In genomic region chr4:140296871-140297570, GRCh38 we compare ENCODE assay signal across 10 cellular contexts.
DNase-seq lines count a peak whose midpoint lies in the region; ATAC-seq, FAIRE-seq and TF ChIP-seq lines count a peak whose summit lies in the region.
"Had no signal": no experiment of that assay in that cellular context is flagged by ENCODE, and none has a peak within 500 bp of the region (broad histone marks: within the 10 kb centered on the region; RNA-seq: fewer than 3 reads in every experiment).

No MANE protein-coding gene starts in this region.

- H3K9me3 ChIP-seq in transverse colon, result no peaks in the 10 kb centered on the region
- no peaks in the 10 kb centered on the region for H3K9me3 ChIP-seq in small intestine (ENCODE audit: control insufficient read depth, low read depth)

- intact Hi-C loops in transverse colon (cut with DNase I; ENCODE audit: low total_unique reads), result no loop called here

- H3K27ac ChIP-seq in transverse colon (peak overlapping the region in 3 of 4 donors; percentile 13 to 46 (median 27)), small intestine (ENCODE audit: low read depth in 1 of 2, low read length in 1 of 2) (peak overlapping the region in 1 of 2 donors; percentile 28)

- peaks cover 2% of the 10 kb centered on the region for H3K9me3 Mint-ChIP-seq in glutamatergic neuron (ENCODE audit: unreplicated experiment)
- no peaks in the 10 kb centered on the region for H3K9me3 Mint-ChIP-seq in effector memory CD8-positive, alpha-beta T cell
- H3K9me3 Mint-ChIP-seq: activated T-cell treated with anti-CD3 and anti-CD28 coated beads, Interleukin-2, amount 50 U/mL, for 4 hours had no signal

- H3K27me3 ChIP-seq in transverse colon, result no peaks in the 10 kb centered on the region
- H3K27me3 ChIP-seq in small intestine (ENCODE audit: control insufficient read depth in 2 of 2, insufficient read depth in 2 of 2, low read length in 2 of 2), result no peaks in the 10 kb centered on the region

- no peak for TF ChIP-seq POLR2A in transverse colon (IDR thresholded peaks at IDR 0.05)

- H3K36me3 ChIP-seq in transverse colon, result no peaks in the 10 kb centered on the region
- no peaks in the 10 kb centered on the region for H3K36me3 ChIP-seq in small intestine (ENCODE audit: control insufficient read depth in 2 of 2, insufficient read depth in 2 of 2, low read length in 2 of 2)

- WGBS in transverse colon (ENCODE audit: low coverage in 1 of 2), 2 donors, result 54 to 57% methylated on average over 4 to 10 of the region's 10 CpGs
- WGBS in small intestine, 3 donors, result 14 to 52% (median 33%) methylated on average over 10 of the region's 10 CpGs

- no peak for TF ChIP-seq CTCF in glutamatergic neuron (IDR thresholded peaks at IDR 0.05; ENCODE audit: partially characterized antibody, unreplicated experiment)
- TF ChIP-seq CTCF in transverse colon (IDR thresholded peaks at IDR 0.05), result no peak

- peaks cover 35% of the 10 kb centered on the region for H3K4me1 Mint-ChIP-seq in glutamatergic neuron (ENCODE audit: low read depth, unreplicated experiment)
- H3K4me1 Mint-ChIP-seq in effector memory CD8-positive, alpha-beta T cell (ENCODE audit: low read depth in 2 of 2), result no peaks in the 10 kb centered on the region

- H3K4me3 ChIP-seq in transverse colon (no peak overlapping the region), small intestine (ENCODE audit: low read depth in 1 of 2, low read length in 2 of 2) (no peak overlapping the region)

- H3K27ac Mint-ChIP-seq in glutamatergic neuron (ENCODE audit: unreplicated experiment), result peak overlapping the region; percentile 94
- no peak overlapping the region for H3K27ac Mint-ChIP-seq in effector memory CD8-positive, alpha-beta T cell

- ATAC-seq in effector memory CD8-positive, alpha-beta T cell (replicated peaks), result no peak

- DNase-seq in NCI-H2171 treated with DMSO at 0.1 percent for 48 hours (lab: John Stamatoyannopoulos, UW) (peak; percentile 28), NCI-H2171 (lab: John Stamatoyannopoulos, UW) (no peak), RKO (ENCODE audit: low spot score) (peak; percentile 28), glutamatergic neuron (peak; percentile 28), transverse colon (no peak), ureter (ENCODE audit: low spot score) (no peak), small intestine (no peak)
- no peak for DNase-seq in effector memory CD8-positive, alpha-beta T cell
- DNase-seq: activated T-cell treated with anti-CD3 and anti-CD28 coated beads, Interleukin-2, amount 50 U/mL, for 4 hours had no signal

- H3K4me1 ChIP-seq in transverse colon, result peaks cover 0 to 14% (median 3%) of the 10 kb centered on the region in 4 donors
- H3K4me1 ChIP-seq in small intestine (ENCODE audit: control insufficient read depth in 2 of 2, insufficient read depth in 1 of 2, low read depth in 1 of 2, low read length in 1 of 2), result no peaks in the 10 kb centered on the region

- peak overlapping the region; percentile 68 for H3K4me3 Mint-ChIP-seq in glutamatergic neuron (ENCODE audit: unreplicated experiment)
- no peak overlapping the region for H3K4me3 Mint-ChIP-seq in effector memory CD8-positive, alpha-beta T cell
- H3K4me3 Mint-ChIP-seq: activated T-cell treated with anti-CD3 and anti-CD28 coated beads, Interleukin-2, amount 50 U/mL, for 4 hours had no signal

- peaks cover 1% of the 10 kb centered on the region for H3K27me3 Mint-ChIP-seq in glutamatergic neuron (ENCODE audit: unreplicated experiment)
- H3K27me3 Mint-ChIP-seq in effector memory CD8-positive, alpha-beta T cell, result peaks cover 32 to 45% of the 10 kb centered on the region in 2 donors

- no peak for FAIRE-seq in small intestine (lab: Jason Lieb, UNC)
- FAIRE-seq: endometrium had no signal

- no peak for TF ChIP-seq EP300 in transverse colon (IDR thresholded peaks at IDR 0.05; ENCODE audit: low read depth)

- no peaks in the 10 kb centered on the region for H3K36me3 Mint-ChIP-seq in glutamatergic neuron (ENCODE audit: unreplicated experiment)
- H3K36me3 Mint-ChIP-seq in effector memory CD8-positive, alpha-beta T cell (ENCODE audit: insufficient read depth), result peaks cover 3% of the 10 kb centered on the region

- in situ Hi-C loops in transverse colon (cut with MboI; ENCODE audit: low pct_ligation_motif_present in 1 of 4, low pct_unique_long_range_greater_than_20kb in 1 of 4, low sequenced_read_pairs in 3 of 4), result no loop called here

Comparison
In these comparisons a context has a peak if more than half of its experiments do, and no peak if none do; other contexts are left out.
1. DNase-seq: peak in NCI-H2171 treated with DMSO at 0.1 percent for 48 hours (single experiment), RKO (single experiment) and glutamatergic neuron (single experiment); none in NCI-H2171 (single experiment), transverse colon (single experiment), ureter (single experiment), small intestine (single experiment) and effector memory CD8-positive, alpha-beta T cell (0 of 3).